In the genomic region with DNA sequence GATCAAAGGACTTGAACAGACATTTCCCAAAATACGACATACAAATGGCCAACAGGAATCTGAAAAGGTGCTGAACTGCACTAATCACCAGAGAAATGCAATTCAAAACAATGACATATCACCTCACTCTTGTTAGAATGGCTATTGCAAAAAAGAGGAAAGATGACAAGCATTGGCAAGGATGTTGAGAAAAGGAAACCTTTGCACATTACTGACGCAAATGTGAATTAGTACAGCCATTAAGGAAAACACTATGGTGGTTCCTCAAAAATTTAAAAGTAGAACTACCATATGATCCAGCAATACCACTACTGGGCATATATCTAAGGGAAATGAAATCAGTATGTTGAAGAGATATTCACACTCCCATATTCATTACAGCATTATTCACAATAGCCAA, we compare ENCODE assay signal across 20 cellular contexts. TPM values are rescaled to one million over a fixed set of nuclear protein-coding genes. Genes with fewer than 3 reads are reported as not detected.
DNase-seq lines count a peak whose midpoint lies in the region; ATAC-seq and TF ChIP-seq lines count a peak whose summit lies in the region.
"Had no signal": no experiment of that assay in that cellular context is flagged by ENCODE, and none has a peak within 500 bp of the region (broad histone marks: within the 10 kb centered on the region; RNA-seq: fewer than 3 reads in every experiment).

No MANE protein-coding gene starts in this region.

- H3K36me3 ChIP-seq in lower lobe of right lung, result no peaks in the 10 kb centered on the region
- H3K36me3 ChIP-seq: SJCRH30 had no signal

- no peaks in the 10 kb centered on the region for H3K27me3 ChIP-seq in lower lobe of right lung (ENCODE audit: low read depth)
- H3K27me3 ChIP-seq: SJCRH30 had no signal

- H3K4me3 Mint-ChIP-seq in CD14-positive monocyte, result peak overlapping the region in 1 of 2 donors; percentile 59
- no peak overlapping the region for H3K4me3 Mint-ChIP-seq in activated T-helper 1 cell treated with anti-CD3 and anti-CD28 coated beads, Interleukin-12 subunit alpha, Interleukin-12 subunit beta, Interleukin-2, Interleukin-4 antibody, amounts not matched to agents 30 ng/mL and 10 ng/mL and 1 ng/mL, durations not matched to agents 14 hours and 24 hours and 36 hours
- H3K4me3 Mint-ChIP-seq: H9 had no signal

- H3K27ac ChIP-seq in 22Rv1, result 0 out of 2 replicates have a peak overlapping the region, but pooled peaks have one; percentile 18
- H3K27ac ChIP-seq in lower lobe of right lung, result peak overlapping the region; percentile 36
- H3K27ac ChIP-seq: C4-2B, SJCRH30 had no signal

- no peaks in the 10 kb centered on the region for H3K9me3 ChIP-seq in lower lobe of right lung

- no peaks in the 10 kb centered on the region for H3K27me3 Mint-ChIP-seq in CD14-positive monocyte (ENCODE audit: low read depth in 3 of 3)
- no peaks in the 10 kb centered on the region for H3K27me3 Mint-ChIP-seq in activated T-helper 1 cell treated with anti-CD3 and anti-CD28 coated beads, Interleukin-12 subunit alpha, Interleukin-12 subunit beta, Interleukin-2, Interleukin-4 antibody, amounts not matched to agents 30 ng/mL and 10 ng/mL and 1 ng/mL, durations not matched to agents 14 hours and 24 hours and 36 hours (ENCODE audit: insufficient read depth)

- intact Hi-C loops in CD14-positive monocyte (cut with micrococcal nuclease) (no loop called here), lower lobe of right lung (cut with DNase I) (no loop called here)
- intact Hi-C loops in activated T-helper 1 cell treated with anti-CD3 and anti-CD28 coated beads, Interleukin-12 subunit alpha, Interleukin-12 subunit beta, Interleukin-2, Interleukin-4 antibody, amounts not matched to agents 30 ng/mL and 10 ng/mL and 1 ng/mL, durations not matched to agents 14 hours and 24 hours and 36 hours (cut with micrococcal nuclease), result loop anchor here (5.0 kb wide), 1 partner anchor 48 kb away; no protein-coding TSS in a partner anchor

- no peaks in the 10 kb centered on the region for H3K4me1 ChIP-seq in lower lobe of right lung

- TF ChIP-seq CTCF in 22Rv1 (IDR thresholded peaks at IDR 0.05) (no peak), CD14-positive monocyte (IDR thresholded peaks at IDR 0.05) (no peak), lower lobe of right lung (IDR thresholded peaks at IDR 0.05) (no peak)

- no peak for DNase-seq in CD14-positive monocyte (ENCODE audit: low spot score)
- no peak for DNase-seq in activated T-helper 1 cell treated with anti-CD3 and anti-CD28 coated beads, Interleukin-12 subunit alpha, Interleukin-12 subunit beta, Interleukin-2, Interleukin-4 antibody, amounts not matched to agents 30 ng/mL and 10 ng/mL and 1 ng/mL, durations not matched to agents 14 hours and 24 hours and 36 hours (ENCODE audit: low spot score)
- DNase-seq in lower lobe of right lung, result no peak
- DNase-seq in stimulated activated CD4-positive, alpha-beta T cell treated with anti-CD3 and anti-CD28 coated beads, Interleukin-1b, Interleukin-23, amount 100 ng/mL, for 48 hours, result no peak
- DNase-seq in NCI-H446 treated with DMSO at 0.1 percent for 48 hours (lab: John Stamatoyannopoulos, UW), result no peak
- DNase-seq in cerebellar cortex (ENCODE audit: low spot score), result no peak
- DNase-seq: AML-193, COR-L47, DMS 273 treated with DMSO at 0.1 percent for 48 hours, DND-41, H9, NCI-H1417, NCI-H187, NCI-H2227 treated with DMSO at 0.1 percent for 48 hours, NCI-H524 treated with DMSO at 0.1 percent for 48 hours, SJCRH30 had no signal

- peaks cover 26 to 47% of the 10 kb centered on the region in 2 donors for H3K36me3 Mint-ChIP-seq in CD14-positive monocyte
- peaks cover 34% of the 10 kb centered on the region for H3K36me3 Mint-ChIP-seq in activated T-helper 1 cell treated with anti-CD3 and anti-CD28 coated beads, Interleukin-12 subunit alpha, Interleukin-12 subunit beta, Interleukin-2, Interleukin-4 antibody, amounts not matched to agents 30 ng/mL and 10 ng/mL and 1 ng/mL, durations not matched to agents 14 hours and 24 hours and 36 hours (ENCODE audit: low read depth)

- H3K4me3 ChIP-seq in lower lobe of right lung, result no peak overlapping the region
- H3K4me3 ChIP-seq: SJCRH30 had no signal

- H3K27ac Mint-ChIP-seq in CD14-positive monocyte, result peak overlapping the region; percentile 94 to 98 (median 97)
- peak overlapping the region; percentile 59 for H3K27ac Mint-ChIP-seq in activated T-helper 1 cell treated with anti-CD3 and anti-CD28 coated beads, Interleukin-12 subunit alpha, Interleukin-12 subunit beta, Interleukin-2, Interleukin-4 antibody, amounts not matched to agents 30 ng/mL and 10 ng/mL and 1 ng/mL, durations not matched to agents 14 hours and 24 hours and 36 hours
- H3K27ac Mint-ChIP-seq: H9 had no signal

- H3K9me3 Mint-ChIP-seq in CD14-positive monocyte, result peaks cover 2 to 5% (median 3%) of the 10 kb centered on the region in 7 donors
- peaks cover 8% of the 10 kb centered on the region for H3K9me3 Mint-ChIP-seq in activated T-helper 1 cell treated with anti-CD3 and anti-CD28 coated beads, Interleukin-12 subunit alpha, Interleukin-12 subunit beta, Interleukin-2, Interleukin-4 antibody, amounts not matched to agents 30 ng/mL and 10 ng/mL and 1 ng/mL, durations not matched to agents 14 hours and 24 hours and 36 hours

- ATAC-seq in lower lobe of right lung (peak; percentile 58 to 59), GM19463 (IDR thresholded peaks at IDR 0.05; ENCODE audit: unreplicated experiment) (no peak)
- ATAC-seq: Panc1 had no signal

- H3K4me1 Mint-ChIP-seq in CD14-positive monocyte, result peaks cover 29% of the 10 kb centered on the region
- peaks cover 25% of the 10 kb centered on the region for H3K4me1 Mint-ChIP-seq in activated T-helper 1 cell treated with anti-CD3 and anti-CD28 coated beads, Interleukin-12 subunit alpha, Interleukin-12 subunit beta, Interleukin-2, Interleukin-4 antibody, amounts not matched to agents 30 ng/mL and 10 ng/mL and 1 ng/mL, durations not matched to agents 14 hours and 24 hours and 36 hours (ENCODE audit: low read depth)

RNA-seq across cellular contexts. Expression of a gene that starts 57.7 kb away (rescaled TPM):
- under 1 TPM; 0.25 to 0.27 TPM for polyA plus RNA-seq in CD14-positive monocyte
- total RNA-seq in activated T-helper 1 cell treated with anti-CD3 and anti-CD28 coated beads, Interleukin-12 subunit alpha, Interleukin-12 subunit beta, Interleukin-2, Interleukin-4 antibody, amounts not matched to agents 30 ng/mL and 10 ng/mL and 1 ng/mL, durations not matched to agents 14 hours and 24 hours and 36 hours, result 0.44 and 0.91 TPM in 2 replicates
- 1.9 TPM for total RNA-seq in lower lobe of right lung
